ENCODE assay signal across 9 cellular contexts in the genomic region with DNA sequence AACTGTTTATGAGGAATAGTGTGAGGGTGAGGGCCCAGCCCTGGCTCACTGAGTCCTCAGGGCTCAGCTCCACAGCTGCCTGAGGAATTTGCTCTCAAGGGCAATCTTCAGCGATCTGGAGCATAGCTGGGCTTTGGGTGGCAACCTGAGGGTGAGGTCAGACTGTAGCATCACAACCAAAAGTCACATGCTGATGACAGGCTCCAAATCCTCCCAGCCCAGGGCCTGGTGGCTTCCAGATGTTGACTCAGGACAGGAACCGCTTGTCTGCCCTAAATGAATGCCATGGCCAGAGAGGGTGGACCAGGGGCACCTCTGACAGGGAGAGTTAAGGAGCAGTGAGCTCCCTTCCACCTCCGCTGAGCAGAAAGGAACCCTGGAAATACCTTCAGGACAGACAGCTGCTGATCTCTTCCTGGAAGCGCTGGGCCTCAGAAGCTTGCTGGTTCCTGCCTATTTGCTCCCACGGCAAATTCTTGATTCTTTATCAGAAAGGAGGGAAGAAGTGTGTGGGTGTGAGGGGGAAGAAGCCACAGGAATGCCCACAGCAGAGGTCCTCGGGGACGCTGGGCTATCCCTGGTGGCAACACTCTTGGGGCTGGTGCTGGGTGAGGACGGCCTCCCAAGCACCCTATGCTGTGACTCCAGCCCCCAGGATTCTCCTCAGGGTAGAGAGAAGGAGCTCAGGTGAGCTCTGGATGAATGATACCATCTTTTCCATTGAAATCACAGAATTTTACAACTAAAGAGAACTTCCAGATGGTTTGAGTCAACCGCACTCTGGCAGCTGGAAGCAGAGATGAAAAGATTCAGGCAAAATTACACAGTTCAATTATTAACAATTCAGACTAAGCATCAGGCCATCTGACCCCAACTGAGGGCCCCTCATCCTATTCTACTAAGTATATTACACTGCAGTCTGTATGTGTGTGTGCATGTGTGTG. TPM values are rescaled to one million over a fixed set of nuclear protein-coding genes. Genes with fewer than 3 reads are reported as not detected.
DNase-seq lines count a peak whose midpoint lies in the region; ATAC-seq and TF ChIP-seq lines count a peak whose summit lies in the region.
"Had no signal": no experiment of that assay in that cellular context is flagged by ENCODE, and none has a peak within 500 bp of the region (broad histone marks: within the 10 kb centered on the region; RNA-seq: fewer than 3 reads in every experiment).

No MANE protein-coding gene starts in this region.

- no peaks in the 10 kb centered on the region for H3K27me3 Mint-ChIP-seq in progenitor cell of endocrine pancreas
- H3K27me3 Mint-ChIP-seq in activated CD8-positive, alpha-beta T cell treated with anti-CD3 and anti-CD28 coated beads, Interleukin-2, amount 10 ng/mL, durations not matched to agents 7 days and 5 days (ENCODE audit: low read depth): no peaks in the 10 kb centered on the region
- H3K27me3 Mint-ChIP-seq in activated T-helper 2 cell treated with anti-CD3 and anti-CD28 coated beads, Interferon-gamma antibody, Interleukin-2, Interleukin-4, amounts not matched to agents 10 μg/mL and 5 μg/mL and 100 μg/mL, durations not matched to agents 14 hours and 24 hours and 36 hours (ENCODE audit: low read depth): peaks cover 16% of the 10 kb centered on the region

- in situ Hi-C loops in Caki2 (cut with HindIII; ENCODE audit: low pct_unique_long_range_greater_than_20kb, low sequenced_read_pairs) (no loop called here), SK-MEL-5 (cut with HindIII; ENCODE audit: low pct_unique_long_range_greater_than_20kb, low sequenced_read_pairs) (no loop called here)

- no peak for TF ChIP-seq CTCF in fibroblast of mammary gland (conservative IDR thresholded peaks at IDR 0.05; ENCODE audit: control insufficient read depth, insufficient read depth, low read depth, low read length)
- TF ChIP-seq CTCF in progenitor cell of endocrine pancreas (IDR thresholded peaks at IDR 0.05; ENCODE audit: unreplicated experiment): no peak

- H3K4me1 Mint-ChIP-seq in progenitor cell of endocrine pancreas (ENCODE audit: low read depth): peaks cover 7% of the 10 kb centered on the region
- H3K4me1 Mint-ChIP-seq in activated CD8-positive, alpha-beta T cell treated with anti-CD3 and anti-CD28 coated beads, Interleukin-2, amount 10 ng/mL, durations not matched to agents 7 days and 5 days (ENCODE audit: low read depth): peaks cover 24% of the 10 kb centered on the region
- H3K4me1 Mint-ChIP-seq in activated T-helper 2 cell treated with anti-CD3 and anti-CD28 coated beads, Interferon-gamma antibody, Interleukin-2, Interleukin-4, amounts not matched to agents 10 μg/mL and 5 μg/mL and 100 μg/mL, durations not matched to agents 14 hours and 24 hours and 36 hours (ENCODE audit: low read depth): peaks cover 36% of the 10 kb centered on the region

- POLR2A ChIA-PET in activated CD8-positive, alpha-beta T cell treated with anti-CD3 and anti-CD28 coated beads, Interleukin-2, amount 10 ng/mL, durations not matched to agents 7 days and 5 days (lab: Charles Lee): no interaction called here

- peaks cover 5% of the 10 kb centered on the region for H3K36me3 Mint-ChIP-seq in progenitor cell of endocrine pancreas (ENCODE audit: insufficient read depth)
- H3K36me3 Mint-ChIP-seq in activated CD8-positive, alpha-beta T cell treated with anti-CD3 and anti-CD28 coated beads, Interleukin-2, amount 10 ng/mL, durations not matched to agents 7 days and 5 days (ENCODE audit: low read depth): no peaks in the 10 kb centered on the region
- peaks cover 9% of the 10 kb centered on the region for H3K36me3 Mint-ChIP-seq in activated T-helper 2 cell treated with anti-CD3 and anti-CD28 coated beads, Interferon-gamma antibody, Interleukin-2, Interleukin-4, amounts not matched to agents 10 μg/mL and 5 μg/mL and 100 μg/mL, durations not matched to agents 14 hours and 24 hours and 36 hours (ENCODE audit: low read depth)

- intact Hi-C loops in activated T-helper 2 cell treated with anti-CD3 and anti-CD28 coated beads, Interferon-gamma antibody, Interleukin-2, Interleukin-4, amounts not matched to agents 10 μg/mL and 5 μg/mL and 100 μg/mL, durations not matched to agents 14 hours and 24 hours and 36 hours (cut with micrococcal nuclease): loop anchor here (5.0 kb wide), 1 partner anchor 55 kb away; no protein-coding TSS in a partner anchor

- H3K4me3 Mint-ChIP-seq in progenitor cell of endocrine pancreas (ENCODE audit: low read depth): no peak overlapping the region
- H3K4me3 Mint-ChIP-seq in activated CD8-positive, alpha-beta T cell treated with anti-CD3 and anti-CD28 coated beads, Interleukin-2, amount 10 ng/mL, durations not matched to agents 7 days and 5 days: no peak overlapping the region
- H3K4me3 Mint-ChIP-seq in activated T-helper 2 cell treated with anti-CD3 and anti-CD28 coated beads, Interferon-gamma antibody, Interleukin-2, Interleukin-4, amounts not matched to agents 10 μg/mL and 5 μg/mL and 100 μg/mL, durations not matched to agents 14 hours and 24 hours and 36 hours (ENCODE audit: low read depth): no peak overlapping the region

- peak overlapping the region; percentile 52 for H3K27ac Mint-ChIP-seq in progenitor cell of endocrine pancreas
- no peak overlapping the region for H3K27ac Mint-ChIP-seq in activated CD8-positive, alpha-beta T cell treated with anti-CD3 and anti-CD28 coated beads, Interleukin-2, amount 10 ng/mL, durations not matched to agents 7 days and 5 days
- no peak overlapping the region for H3K27ac Mint-ChIP-seq in activated T-helper 2 cell treated with anti-CD3 and anti-CD28 coated beads, Interferon-gamma antibody, Interleukin-2, Interleukin-4, amounts not matched to agents 10 μg/mL and 5 μg/mL and 100 μg/mL, durations not matched to agents 14 hours and 24 hours and 36 hours

- peak; percentile 58 for DNase-seq in Caki2 (ENCODE audit: low read depth)
- DNase-seq in SK-MEL-5 (ENCODE audit: low read depth, low spot score): peak; percentile 72
- peak; percentile 97 for DNase-seq in fibroblast of mammary gland (ENCODE audit: low read depth)
- DNase-seq in progenitor cell of endocrine pancreas (ENCODE audit: low spot score, unreplicated experiment): no peak
- no peak for DNase-seq in activated CD8-positive, alpha-beta T cell treated with anti-CD3 and anti-CD28 coated beads, Interleukin-2, amount 10 ng/mL, durations not matched to agents 7 days and 5 days
- DNase-seq in activated T-helper 2 cell treated with anti-CD3 and anti-CD28 coated beads, Interferon-gamma antibody, Interleukin-2, Interleukin-4, amounts not matched to agents 10 μg/mL and 5 μg/mL and 100 μg/mL, durations not matched to agents 14 hours and 24 hours and 36 hours (ENCODE audit: low spot score): no peak
- DNase-seq: stimulated activated naive CD4-positive, alpha-beta T cell treated with Interleukin-2 at 50 U/mL for 16 hours had no signal

- H3K9me3 Mint-ChIP-seq in progenitor cell of endocrine pancreas (ENCODE audit: low read depth): no peaks in the 10 kb centered on the region
- no peaks in the 10 kb centered on the region for H3K9me3 Mint-ChIP-seq in activated CD8-positive, alpha-beta T cell treated with anti-CD3 and anti-CD28 coated beads, Interleukin-2, amount 10 ng/mL, durations not matched to agents 7 days and 5 days (ENCODE audit: insufficient read depth)
- H3K9me3 Mint-ChIP-seq in activated T-helper 2 cell treated with anti-CD3 and anti-CD28 coated beads, Interferon-gamma antibody, Interleukin-2, Interleukin-4, amounts not matched to agents 10 μg/mL and 5 μg/mL and 100 μg/mL, durations not matched to agents 14 hours and 24 hours and 36 hours: no peaks in the 10 kb centered on the region

- CTCF ChIA-PET in activated CD8-positive, alpha-beta T cell treated with anti-CD3 and anti-CD28 coated beads, Interleukin-2, amount 10 ng/mL, durations not matched to agents 7 days and 5 days (lab: Charles Lee): no interaction called here

- no peak overlapping the region for H3K4me3 ChIP-seq in fibroblast of mammary gland (ENCODE audit: control insufficient read depth, low read depth, low read length)

- ATAC-seq in HG03342 (IDR thresholded peaks at IDR 0.05; ENCODE audit: unreplicated experiment) (no peak), GM19351 (IDR thresholded peaks at IDR 0.05; ENCODE audit: unreplicated experiment) (no peak)
- no peak for ATAC-seq in activated CD8-positive, alpha-beta T cell treated with anti-CD3 and anti-CD28 coated beads, Interleukin-2, amount 10 ng/mL, durations not matched to agents 7 days and 5 days

RNA-seq across cellular contexts. Expression of gene CTSL, which starts 13.8 kb away (rescaled TPM):
- total RNA-seq in Caki2 (2014; rRNA removed; shearing (Covaris generic); ENCODE audit: low replicate concordance): 227 and 293 TPM in 2 replicates
- 1,575 and 1,779 TPM in 2 replicates for total RNA-seq in SK-MEL-5 (2014; rRNA removed; shearing (Covaris generic))
- polyA plus RNA-seq in SK-MEL-5 (2015; cell fraction: cytosol; rRNA removed): 869 and 890 TPM in 2 replicates
- polyA plus RNA-seq in SK-MEL-5 (2015; cell fraction: nucleus; rRNA removed): 108 and 127 TPM in 2 replicates
- total RNA-seq in progenitor cell of endocrine pancreas: 38.6 and 47.5 TPM in 2 replicates
- total RNA-seq in activated CD8-positive, alpha-beta T cell treated with anti-CD3 and anti-CD28 coated beads, Interleukin-2, amount 10 ng/mL, durations not matched to agents 7 days and 5 days: not detected
- 13.4 and 14.1 TPM in 2 replicates for total RNA-seq in activated T-helper 2 cell treated with anti-CD3 and anti-CD28 coated beads, Interferon-gamma antibody, Interleukin-2, Interleukin-4, amounts not matched to agents 10 μg/mL and 5 μg/mL and 100 μg/mL, durations not matched to agents 14 hours and 24 hours and 36 hours

Comparison
In these comparisons a context has a peak if more than half of its experiments do, and no peak if none do; other contexts are left out.
1. DNase-seq: peak in Caki2 (single experiment), SK-MEL-5 (single experiment) and fibroblast of mammary gland (single experiment); none in progenitor cell of endocrine pancreas (single experiment), activated CD8-positive, alpha-beta T cell treated with anti-CD3 and anti-CD28 coated beads, Interleukin-2, amount 10 ng/mL, durations not matched to agents 7 days and 5 days (single experiment) and activated T-helper 2 cell treated with anti-CD3 and anti-CD28 coated beads, Interferon-gamma antibody, Interleukin-2, Interleukin-4, amounts not matched to agents 10 μg/mL and 5 μg/mL and 100 μg/mL, durations not matched to agents 14 hours and 24 hours and 36 hours (single experiment).
2. RNA of gene CTSL, which starts 13.8 kb away (total RNA-seq): 1,575 to 1,779 TPM in SK-MEL-5, 227 to 293 TPM in Caki2, 38.6 to 47.5 TPM in progenitor cell of endocrine pancreas and 13.4 to 14.1 TPM in activated T-helper 2 cell treated with anti-CD3 and anti-CD28 coated beads, Interferon-gamma antibody, Interleukin-2, Interleukin-4, amounts not matched to agents 10 μg/mL and 5 μg/mL and 100 μg/mL, durations not matched to agents 14 hours and 24 hours and 36 hours; not detected in activated CD8-positive, alpha-beta T cell treated with anti-CD3 and anti-CD28 coated beads, Interleukin-2, amount 10 ng/mL, durations not matched to agents 7 days and 5 days; every median in the first group is over 10 times any median in the second.